In genomic region chr6:16712250-16712930, GRCh38 we compare ENCODE assay signal across 8 cellular contexts. TPM values are rescaled to one million over a fixed set of nuclear protein-coding genes. Genes with fewer than 3 reads are reported as not detected.
A peak's percentile ranks its signal among the peaks of the same experiment; 100 is the strongest.
DNase-seq lines count a peak whose midpoint lies in the region; ATAC-seq and TF ChIP-seq lines count a peak whose summit lies in the region.

No MANE protein-coding gene starts in this region.

- CTCF ChIA-PET in activated CD8-positive, alpha-beta memory T cell treated with anti-CD3 and anti-CD28 coated beads, Interleukin-2, amount 10 ng/mL, durations not matched to agents 7 days and 5 days (lab: Charles Lee) = interaction anchor here (0.6 to 4.4 kb wide), 20 partner anchors 12 to 381 kb away, joined by 3 to 40 read pairs (median 4); partner anchors contain the start of gene ATXN1

- no peaks in the 10 kb centered on the region for H3K9me3 Mint-ChIP-seq in activated CD8-positive, alpha-beta memory T cell treated with anti-CD3 and anti-CD28 coated beads, Interleukin-2, amount 10 ng/mL, durations not matched to agents 7 days and 5 days (ENCODE audit: low read depth)

- H3K27ac ChIP-seq in heart right ventricle = peak overlapping the region in 8 of 10 donors; percentile 32 to 93 (median 54)

- H3K36me3 ChIP-seq in heart right ventricle = no peaks in the 10 kb centered on the region

- no peak for TF ChIP-seq CTCF in heart right ventricle (IDR thresholded peaks at IDR 0.05)

- H3K4me3 ChIP-seq in heart right ventricle = peak overlapping the region in 4 of 10 donors; percentile 6 to 35 (median 12)

- DNase-seq in activated CD8-positive, alpha-beta memory T cell treated with anti-CD3 and anti-CD28 coated beads, Interleukin-2, amount 10 ng/mL, durations not matched to agents 7 days and 5 days = peak; percentile 74
- DNase-seq in activated CD8-positive, alpha-beta memory T cell treated with anti-CD3 and anti-CD28 coated beads, Interleukin-2, amount 50 U/mL, for 48 hours = no peak
- DNase-seq in T-helper 22 cell (ENCODE audit: low read depth) = peak; percentile 29
- no peak for DNase-seq in heart right ventricle
- DNase-seq in stimulated activated naive CD8-positive, alpha-beta T cell treated with anti-CD3 and anti-CD28 coated beads, Interleukin-15, Interleukin-2, amounts not matched to agents 100 U/mL and 50 U/mL, for 24 hours = no peak
- DNase-seq in ureter (ENCODE audit: low spot score) = no peak
- DNase-seq in cerebellum (ENCODE audit: low spot score) = no peak

- peaks cover 22% of the 10 kb centered on the region for H3K36me3 Mint-ChIP-seq in activated CD8-positive, alpha-beta memory T cell treated with anti-CD3 and anti-CD28 coated beads, Interleukin-2, amount 10 ng/mL, durations not matched to agents 7 days and 5 days

- peak overlapping the region; percentile 91 for H3K27ac Mint-ChIP-seq in activated CD8-positive, alpha-beta memory T cell treated with anti-CD3 and anti-CD28 coated beads, Interleukin-2, amount 10 ng/mL, durations not matched to agents 7 days and 5 days

- H3K27me3 ChIP-seq in heart right ventricle = no peaks in the 10 kb centered on the region

- H3K9me3 ChIP-seq in heart right ventricle = no peaks in the 10 kb centered on the region

- H3K27me3 Mint-ChIP-seq in activated CD8-positive, alpha-beta memory T cell treated with anti-CD3 and anti-CD28 coated beads, Interleukin-2, amount 10 ng/mL, durations not matched to agents 7 days and 5 days = no peaks in the 10 kb centered on the region

- ATAC-seq in activated CD8-positive, alpha-beta memory T cell treated with anti-CD3 and anti-CD28 coated beads, Interleukin-2, amount 10 ng/mL, durations not matched to agents 7 days and 5 days = peak; percentile 78
- ATAC-seq in HG02981 (IDR thresholded peaks at IDR 0.05; ENCODE audit: unreplicated experiment) (peak; percentile 69), heart right ventricle (peak in 3 of 8 donors; percentile 10 to 39 (median 17))
- ATAC-seq in stimulated activated naive CD8-positive, alpha-beta T cell treated with anti-CD3 and anti-CD28 coated beads, Interleukin-15, Interleukin-2, amounts not matched to agents 100 U/mL and 50 U/mL, for 24 hours = peak; percentile 82

- peak overlapping the region; percentile 74 for H3K4me3 Mint-ChIP-seq in activated CD8-positive, alpha-beta memory T cell treated with anti-CD3 and anti-CD28 coated beads, Interleukin-2, amount 10 ng/mL, durations not matched to agents 7 days and 5 days

- H3K4me1 ChIP-seq in heart right ventricle = peaks cover 3 to 49% (median 24%) of the 10 kb centered on the region in 9 donors

- WGBS in heart right ventricle, 2 donors = 55 to 57% methylated on average over 12 of the region's 12 CpGs

- intact Hi-C loops in heart right ventricle (cut with DNase I) = no loop called here

- H3K4me1 Mint-ChIP-seq in activated CD8-positive, alpha-beta memory T cell treated with anti-CD3 and anti-CD28 coated beads, Interleukin-2, amount 10 ng/mL, durations not matched to agents 7 days and 5 days = peaks cover 64% of the 10 kb centered on the region

RNA-seq across cellular contexts. Expression of gene ATXN1, which starts 48.9 kb away (rescaled TPM):
- 100 to 1,000 TPM in 1 of 2 experiments, 10 to 100 TPM in 1; 84.6 to 117 TPM for total RNA-seq in activated CD8-positive, alpha-beta memory T cell treated with anti-CD3 and anti-CD28 coated beads, Interleukin-2, amount 10 ng/mL, durations not matched to agents 7 days and 5 days
- total RNA-seq in heart right ventricle (10 to 100 TPM; 26.8 to 46.5 (median 41.1) TPM), ureter (63.7 TPM), cerebellum (38.8 TPM)
- 1 to 10 TPM; 4.1 to 7.5 TPM for polyA plus RNA-seq in heart right ventricle

Comparison
In these comparisons a context has a peak if more than half of its experiments do, and no peak if none do; other contexts are left out.
1. DNase-seq: peak in activated CD8-positive, alpha-beta memory T cell treated with anti-CD3 and anti-CD28 coated beads, Interleukin-2, amount 10 ng/mL, durations not matched to agents 7 days and 5 days (single experiment) and T-helper 22 cell (single experiment); none in activated CD8-positive, alpha-beta memory T cell treated with anti-CD3 and anti-CD28 coated beads, Interleukin-2, amount 50 U/mL, for 48 hours (single experiment), heart right ventricle (0 of 2), stimulated activated naive CD8-positive, alpha-beta T cell treated with anti-CD3 and anti-CD28 coated beads, Interleukin-15, Interleukin-2, amounts not matched to agents 100 U/mL and 50 U/mL, for 24 hours (single experiment), ureter (single experiment) and cerebellum (single experiment).